In genomic region chr3:127590593-127591477, GRCh38 we compare ENCODE assay signal across 1 cellular context.
TF ChIP-seq lines count a peak whose summit lies in the region.

Gene TPRA1 (minus strand): TSS chr3:127590733. CDS start chr3:127580146, 10,587 bp downstream.

TF ChIP-seq in K562, 482 proteins besides CTCF, POLR2A, EP300 and RAD21 (continued from another document and continues in another):
- TF ChIP-seq PHF20 (IDR thresholded peaks at IDR 0.05; ENCODE audit: partially characterized antibody) (peak; percentile 19), ZHX1 (conservative IDR thresholded peaks at IDR 0.05; ENCODE audit: low read length) (no peak), ZFP1 (CRISPR knock-in tag; IDR thresholded peaks at IDR 0.05) (no peak), NFYB (IDR thresholded peaks at IDR 0.05; ENCODE audit: extremely low read depth, insufficient read length) (peak; percentile 69), EWSR1 (IDR thresholded peaks at IDR 0.05; ENCODE audit: borderline replicate concordance, low read depth, partially characterized antibody) (no peak), CCAR2 (IDR thresholded peaks at IDR 0.05; ENCODE audit: low read depth, low read length) (no peak), PHTF2 (CRISPR knock-in tag; IDR thresholded peaks at IDR 0.05) (no peak), CLOCK (CRISPR knock-in tag; IDR thresholded peaks at IDR 0.05; ENCODE audit: borderline replicate concordance) (no peak), ZNF507 (tag; conservative IDR thresholded peaks at IDR 0.05) (no peak), TFAP4 (CRISPR knock-in tag; IDR thresholded peaks at IDR 0.05; ENCODE audit: borderline replicate concordance) (peak; percentile 96), CTCFL (IDR thresholded peaks at IDR 0.05; ENCODE audit: borderline replicate concordance, insufficient read depth, low read depth, low read length, poor library complexity, severe bottlenecking) (no peak), CREB1 (IDR thresholded peaks at IDR 0.05) (peak; percentile 43; the same call in 1 of the 2 replicates), CREB1 (CRISPR knock-in tag; IDR thresholded peaks at IDR 0.05) (no peak), HNRNPLL (IDR thresholded peaks at IDR 0.05; ENCODE audit: low read depth, low read length, poor library complexity, severe bottlenecking) (no peak), ZNF586 (CRISPR knock-in tag; conservative IDR thresholded peaks at IDR 0.05) (no peak), ZNF444 (CRISPR knock-in tag; IDR thresholded peaks at IDR 0.05) (no peak), THRB (CRISPR knock-in tag; conservative IDR thresholded peaks at IDR 0.05) (no peak), ESRRB (CRISPR knock-in tag; IDR thresholded peaks at IDR 0.05; ENCODE audit: borderline replicate concordance) (no peak), ZBTB34 (CRISPR knock-in tag; IDR thresholded peaks at IDR 0.05) (no peak), JUN (IDR thresholded peaks at IDR 0.05; ENCODE audit: borderline replicate concordance, low read depth, low read length) (peak; percentile 9; the same call in 1 of the 2 replicates), JUN (CRISPR knock-in tag; IDR thresholded peaks at IDR 0.05; ENCODE audit: borderline replicate concordance) (no peak), E2F6 (IDR thresholded peaks at IDR 0.05; ENCODE audit: borderline replicate concordance in 1 of 2, extremely low read depth in 1 of 2, insufficient read depth in 1 of 2, insufficient read length in 1 of 2, low read depth in 1 of 2, low read length in 1 of 2, poor library complexity in 1 of 2, severe bottlenecking in 1 of 2) (peak; percentile 44 to 75), ASH1L (IDR thresholded peaks at IDR 0.05; ENCODE audit: borderline replicate concordance, low read depth, partially characterized antibody) (peak; percentile 80), ZNF655 (CRISPR knock-in tag; IDR thresholded peaks at IDR 0.05) (no peak), PHB (CRISPR knock-in tag; IDR thresholded peaks at IDR 0.05) (no peak), WHSC1 (IDR thresholded peaks at IDR 0.05; ENCODE audit: low read length) (no peak), KAT2B (IDR thresholded peaks at IDR 0.05; ENCODE audit: low read depth, low read length) (no peak), MLLT1 (IDR thresholded peaks at IDR 0.05) (no peak), TGIF2 (CRISPR knock-in tag; IDR thresholded peaks at IDR 0.05) (peak; percentile 54; the same call in 1 of the 2 replicates), CHD2 (IDR thresholded peaks at IDR 0.05; ENCODE audit: low read depth, low read length) (0 out of 2 replicates have a peak, but pooled peaks have one; percentile 17), ESRRA (IDR thresholded peaks at IDR 0.05; ENCODE audit: borderline replicate concordance, low read depth) (peak; percentile 76), MECOM (CRISPR knock-in tag; IDR thresholded peaks at IDR 0.05) (no peak), ETS1 (conservative IDR thresholded peaks at IDR 0.05; ENCODE audit: control insufficient read depth, low read depth, low read length) (peak; percentile 65; the same call in 1 of the 2 replicates), NR2F6 (CRISPR knock-in tag; IDR thresholded peaks at IDR 0.05) (no peak), PREB (CRISPR knock-in tag; IDR thresholded peaks at IDR 0.05) (no peak), KDM1A (IDR thresholded peaks at IDR 0.05) (no peak), ZBED1 (IDR thresholded peaks at IDR 0.05) (no peak), ZC3H4 (CRISPR knock-in tag; IDR thresholded peaks at IDR 0.05; ENCODE audit: borderline replicate concordance) (no peak), RFX1 (IDR thresholded peaks at IDR 0.05) (no peak), TCF3 (CRISPR knock-in tag; IDR thresholded peaks at IDR 0.05) (no peak), VEZF1 (CRISPR knock-in tag; IDR thresholded peaks at IDR 0.05) (peak; percentile 50), KAT8 (IDR thresholded peaks at IDR 0.05; ENCODE audit: low read depth) (no peak), ZFP36 (IDR thresholded peaks at IDR 0.05; ENCODE audit: low read depth, low read length, partially characterized antibody) (peak; percentile 73)
